In genomic region chr10:34154371-34154770, GRCh38 we compare ENCODE assay signal across 38 cellular contexts.
"Had no signal": no experiment of that assay in that cellular context is flagged by ENCODE, and none has a peak within 500 bp of the region (broad histone marks: within the 10 kb centered on the region; RNA-seq: fewer than 3 reads in every experiment).

No MANE protein-coding gene starts in this region.

- H3K27me3 ChIP-seq: adrenal gland, body of pancreas, brain microvascular endothelial cell, breast epithelium, cardiac muscle cell had no signal

- H3K4me1 Mint-ChIP-seq: activated B cell treated with CpG ODN at 0.5 μM for 24 hours; activated CD4-positive, alpha-beta T cell treated with anti-CD3 and anti-CD28 coated beads, Interleukin-2, amount 10 ng/mL, durations not matched to agents 24 days and 14 days; activated naive CD8-positive, alpha-beta T cell treated with anti-CD3 and anti-CD28 coated beads for 36 hours; activated T-helper 17 cell treated with anti-CD3 and anti-CD28 coated beads, Interleukin-2, amount 50 U/mL, for 72 hours; central memory CD8-positive, alpha-beta T cell had no signal

- H3K4me3 Mint-ChIP-seq: activated B cell treated with CpG ODN at 0.5 μM for 24 hours; activated CD4-positive, alpha-beta memory T cell treated with anti-CD3 and anti-CD28 coated beads for 36 hours; activated CD4-positive, alpha-beta T cell treated with anti-CD3 and anti-CD28 coated beads, Interleukin-2, amount 10 ng/mL, durations not matched to agents 24 days and 14 days; activated CD8-positive, alpha-beta T cell treated with anti-CD3 and anti-CD28 coated beads for 36 hours; activated naive CD4-positive, alpha-beta T cell treated with anti-CD3 and anti-CD28 coated beads for 36 hours; activated naive CD8-positive, alpha-beta T cell treated with anti-CD3 and anti-CD28 coated beads for 36 hours; activated T-cell treated with anti-CD3 and anti-CD28 coated beads, Interleukin-2, amount 50 U/mL, for 4 hours; activated T-cell treated with anti-CD3 and anti-CD28 coated beads, Interleukin-2, amount 50 U/mL, for 72 hours; activated T-helper 1 cell treated with anti-CD3 and anti-CD28 coated beads, Interleukin-12 subunit alpha, Interleukin-12 subunit beta, Interleukin-2, Interleukin-4 antibody, amounts not matched to agents 30 ng/mL and 10 ng/mL and 1 ng/mL, durations not matched to agents 14 hours and 24 hours and 36 hours; activated T-helper 17 cell treated with anti-CD3 and anti-CD28 coated beads, Interleukin-2, amount 50 U/mL, for 72 hours; central memory CD8-positive, alpha-beta T cell; T-helper 1 cell treated with Interleukin-12 subunit alpha and Interleukin-12 subunit beta and Interleukin-4 antibody, amounts not matched to agents 30 μg/mL and 1 μg/mL, for 36 hours; T-helper 2 cell treated with Interferon-gamma antibody and Interleukin-4, amounts not matched to agents 5 μg/mL and 100 μg/mL, for 36 hours had no signal

- DNase-seq: activated B cell treated with CpG ODN at 0.5 μM for 24 hours; activated CD4-positive, alpha-beta memory T cell treated with anti-CD3 and anti-CD28 coated beads for 36 hours; activated CD4-positive, alpha-beta T cell treated with anti-CD3 and anti-CD28 coated beads for 4 hours; activated CD4-positive, alpha-beta T cell treated with anti-CD3 and anti-CD28 coated beads, Interleukin-2, amount 10 ng/mL, durations not matched to agents 24 days and 14 days; activated CD4-positive, alpha-beta T cell treated with anti-CD3 and anti-CD28 coated beads, Interleukin-2, amount 50 U/mL, for 1 hour; activated CD4-positive, alpha-beta T cell treated with anti-CD3 and anti-CD28 coated beads, Interleukin-2, amount 50 U/mL, for 4 hours; activated CD4-positive, CD25-positive, alpha-beta regulatory T cell treated with anti-CD3 and anti-CD28 coated beads, Interleukin-2, amount 50 U/mL, for 72 hours; activated CD8-positive, alpha-beta memory T cell treated with anti-CD3 and anti-CD28 coated beads, Interleukin-2, amount 50 U/mL, for 4 hours; activated CD8-positive, alpha-beta T cell treated with anti-CD3 and anti-CD28 coated beads for 36 hours; activated effector memory CD4-positive, alpha-beta T cell treated with anti-CD3 and anti-CD28 coated beads, Interleukin-2, amount 50 U/mL, for 16 hours; activated gamma-delta T cell treated with Interleukin-2 at 50 U/mL for 16 hours; activated naive CD4-positive, alpha-beta T cell; activated naive CD4-positive, alpha-beta T cell treated with anti-CD3 and anti-CD28 coated beads for 36 hours; activated naive CD4-positive, alpha-beta T cell treated with anti-CD3 and anti-CD28 coated beads, Interleukin-2, amount 50 U/mL, for 16 hours; activated naive CD8-positive, alpha-beta T cell treated with anti-CD3 and anti-CD28 coated beads for 36 hours; activated T-cell treated with anti-CD3 and anti-CD28 coated beads for 4 hours; activated T-cell treated with anti-CD3 and anti-CD28 coated beads, Interleukin-2, amount 50 U/mL, for 1 hour; activated T-cell treated with anti-CD3 and anti-CD28 coated beads, Interleukin-2, amount 50 U/mL, for 4 hours; activated T-cell treated with anti-CD3 and anti-CD28 coated beads, Interleukin-2, amount 50 U/mL, for 72 hours; adrenal gland; amniotic stem cell; aorta; body of pancreas; brain microvascular endothelial cell; T-helper 1 cell; T-helper 2 cell; T-helper 9 cell had no signal

- H3K9me3 Mint-ChIP-seq: activated B cell treated with CpG ODN at 0.5 μM for 24 hours; activated CD4-positive, alpha-beta memory T cell treated with anti-CD3 and anti-CD28 coated beads for 36 hours; activated CD4-positive, alpha-beta T cell treated with anti-CD3 and anti-CD28 coated beads, Interleukin-2, amount 10 ng/mL, durations not matched to agents 24 days and 14 days; activated CD8-positive, alpha-beta T cell treated with anti-CD3 and anti-CD28 coated beads for 36 hours; activated naive CD4-positive, alpha-beta T cell treated with anti-CD3 and anti-CD28 coated beads for 36 hours; activated naive CD4-positive, alpha-beta T cell treated with anti-CD3 and anti-CD28 coated beads, Interleukin-2, amount 50 U/mL, for 72 hours; activated naive CD8-positive, alpha-beta T cell treated with anti-CD3 and anti-CD28 coated beads for 36 hours; activated T-cell treated with anti-CD3 and anti-CD28 coated beads, Interleukin-2, amount 50 U/mL, for 4 hours; activated T-cell treated with anti-CD3 and anti-CD28 coated beads, Interleukin-2, amount 50 U/mL, for 72 hours; activated T-helper 1 cell treated with anti-CD3 and anti-CD28 coated beads, Interleukin-12 subunit alpha, Interleukin-12 subunit beta, Interleukin-2, Interleukin-4 antibody, amounts not matched to agents 30 ng/mL and 10 ng/mL and 1 ng/mL, durations not matched to agents 14 hours and 24 hours and 36 hours; activated T-helper 17 cell treated with anti-CD3 and anti-CD28 coated beads, Interleukin-2, amount 50 U/mL, for 72 hours; central memory CD8-positive, alpha-beta T cell; T-helper 1 cell treated with Interleukin-12 subunit alpha and Interleukin-12 subunit beta and Interleukin-4 antibody, amounts not matched to agents 30 μg/mL and 1 μg/mL, for 36 hours; T-helper 2 cell treated with Interferon-gamma antibody and Interleukin-4, amounts not matched to agents 5 μg/mL and 100 μg/mL, for 36 hours had no signal

- ATAC-seq: activated CD8-positive, alpha-beta T cell treated with anti-CD3 and anti-CD28 coated beads for 36 hours; activated naive CD4-positive, alpha-beta T cell treated with anti-CD3 and anti-CD28 coated beads, Interleukin-2, amount 50 U/mL, for 72 hours; activated T-cell treated with anti-CD3 and anti-CD28 coated beads, Interleukin-2, amount 50 U/mL, for 4 hours; activated T-cell treated with anti-CD3 and anti-CD28 coated beads, Interleukin-2, amount 50 U/mL, for 72 hours; activated T-helper 17 cell treated with anti-CD3 and anti-CD28 coated beads, Interleukin-2, amount 50 U/mL, for 72 hours; body of pancreas had no signal

- H3K27me3 Mint-ChIP-seq: activated B cell treated with CpG ODN at 0.5 μM for 24 hours; activated CD4-positive, alpha-beta T cell treated with anti-CD3 and anti-CD28 coated beads, Interleukin-2, amount 10 ng/mL, durations not matched to agents 24 days and 14 days; activated CD8-positive, alpha-beta T cell treated with anti-CD3 and anti-CD28 coated beads for 36 hours; central memory CD8-positive, alpha-beta T cell had no signal

- FAIRE-seq: astrocyte, TTC549 had no signal

- H3K9me3 ChIP-seq: adrenal gland, body of pancreas, breast epithelium had no signal

- H3K4me1 ChIP-seq: adrenal gland, body of pancreas, breast epithelium had no signal

- H3K4me3 ChIP-seq: adrenal gland, body of pancreas, breast epithelium, cardiac muscle cell had no signal

- H3K36me3 ChIP-seq: adrenal gland, brain microvascular endothelial cell, breast epithelium, cardiac muscle cell had no signal

- H3K27ac Mint-ChIP-seq: activated B cell treated with CpG ODN at 0.5 μM for 24 hours; activated CD4-positive, alpha-beta memory T cell treated with anti-CD3 and anti-CD28 coated beads for 36 hours; activated CD4-positive, alpha-beta T cell treated with anti-CD3 and anti-CD28 coated beads, Interleukin-2, amount 10 ng/mL, durations not matched to agents 24 days and 14 days; activated CD8-positive, alpha-beta T cell treated with anti-CD3 and anti-CD28 coated beads for 36 hours; activated naive CD4-positive, alpha-beta T cell treated with anti-CD3 and anti-CD28 coated beads for 36 hours; activated naive CD4-positive, alpha-beta T cell treated with anti-CD3 and anti-CD28 coated beads, Interleukin-2, amount 50 U/mL, for 72 hours; activated naive CD8-positive, alpha-beta T cell treated with anti-CD3 and anti-CD28 coated beads for 36 hours; activated T-cell treated with anti-CD3 and anti-CD28 coated beads, Interleukin-2, amount 50 U/mL, for 72 hours; activated T-helper 1 cell treated with anti-CD3 and anti-CD28 coated beads, Interleukin-12 subunit alpha, Interleukin-12 subunit beta, Interleukin-2, Interleukin-4 antibody, amounts not matched to agents 30 ng/mL and 10 ng/mL and 1 ng/mL, durations not matched to agents 14 hours and 24 hours and 36 hours; activated T-helper 17 cell treated with anti-CD3 and anti-CD28 coated beads, Interleukin-2, amount 50 U/mL, for 72 hours; T-helper 1 cell treated with Interleukin-12 subunit alpha and Interleukin-12 subunit beta and Interleukin-4 antibody, amounts not matched to agents 30 μg/mL and 1 μg/mL, for 36 hours; T-helper 2 cell treated with Interferon-gamma antibody and Interleukin-4, amounts not matched to agents 5 μg/mL and 100 μg/mL, for 36 hours had no signal

- H3K27ac ChIP-seq: adrenal gland, body of pancreas, brain microvascular endothelial cell, breast epithelium, cardiac muscle cell, VCaP had no signal

- H3K36me3 Mint-ChIP-seq: activated CD4-positive, alpha-beta memory T cell treated with anti-CD3 and anti-CD28 coated beads for 36 hours; activated naive CD4-positive, alpha-beta T cell treated with anti-CD3 and anti-CD28 coated beads, Interleukin-2, amount 50 U/mL, for 72 hours; activated naive CD8-positive, alpha-beta T cell treated with anti-CD3 and anti-CD28 coated beads for 36 hours had no signal
